Comparison of ENCODE assay signal across 8 cellular contexts in genomic region chr5:108748354-108749129, GRCh38. TPM values are rescaled to one million over a fixed set of nuclear protein-coding genes. Genes with fewer than 3 reads are reported as not detected.
DNase-seq lines count a peak whose midpoint lies in the region; ATAC-seq and TF ChIP-seq lines count a peak whose summit lies in the region.

No MANE protein-coding gene starts in this region.

- 0 to 1% (median 0%) methylated on average over 50 to 72 of the region's 72 CpGs for WGBS in ovary, 3 donors

- H3K27ac ChIP-seq in ovary: peak overlapping the region; percentile 95 to 97
- peak overlapping the region; percentile 97 to 99 for H3K27ac ChIP-seq in tibial artery

- DNase-seq in NCI-H1048 (lab: John Stamatoyannopoulos, UW) (peak; percentile 96), SKM-1 treated with dmso at 0.1 percent for 144 hours (lab: John Stamatoyannopoulos, UW; ENCODE audit: unreplicated experiment) (peak; percentile 96), Right ventricle myocardium inferior (ENCODE audit: missing footprints) (peak; percentile 99), ovary (peak; percentile 98 to 99 (median 99)), tibial artery (peak; percentile 99 to 100)
- DNase-seq in activated naive CD8-positive, alpha-beta T cell treated with anti-CD3 and anti-CD28 coated beads, Interleukin-2, amount 50 U/mL, for 16 hours (ENCODE audit: low read depth, low spot score): peak; percentile 97

- peak; percentile 97 for ATAC-seq in HG02588 (IDR thresholded peaks at IDR 0.05; ENCODE audit: unreplicated experiment)
- peak; percentile 99 for ATAC-seq in Right ventricle myocardium inferior

- H3K4me1 ChIP-seq in ovary (ENCODE audit: insufficient read depth) (no peaks in the 10 kb centered on the region), tibial artery (peaks cover 0 to 46% (median 7%) of the 10 kb centered on the region in 4 donors)

- TF ChIP-seq POLR2A in GM10847 (IDR thresholded peaks at IDR 0.05; ENCODE audit: extremely low read depth, insufficient read length): peak; percentile 98
- peak; percentile 99 for TF ChIP-seq POLR2A in ovary (IDR thresholded peaks at IDR 0.05)

- H3K36me3 ChIP-seq in ovary (no peaks in the 10 kb centered on the region), tibial artery (no peaks in the 10 kb centered on the region)

- H3K4me3 ChIP-seq in ovary: peak overlapping the region; percentile 83
- peak overlapping the region; percentile 86 for H3K4me3 ChIP-seq in tibial artery

- TF ChIP-seq CTCF in ovary (IDR thresholded peaks at IDR 0.05): peak in 2 of 3 donors; percentile 14 to 26
- TF ChIP-seq CTCF in tibial artery (IDR thresholded peaks at IDR 0.05): peak in 1 of 2 experiments; percentile 27

- H3K9me3 ChIP-seq in ovary (no peaks in the 10 kb centered on the region), tibial artery (no peaks in the 10 kb centered on the region)

- no peak for TF ChIP-seq EP300 in ovary (IDR thresholded peaks at IDR 0.05)

- no peaks in the 10 kb centered on the region for H3K27me3 ChIP-seq in ovary
- H3K27me3 ChIP-seq in tibial artery: no peaks in the 10 kb centered on the region

- intact Hi-C loops in Right ventricle myocardium inferior (cut with DNase I): loop anchor here (1.0 to 5.0 kb wide), 3 partner anchors 20 to 662 kb away; no protein-coding TSS in a partner anchor
- intact Hi-C loops in ovary (cut with DNase I): loop anchor here in 2 of 4 donors (1.0 to 5.0 kb wide), 3 partner anchors 20 to 366 kb away; partner anchors contain the start of gene FBXL17 (in 1 of the 2)
- intact Hi-C loops in tibial artery (cut with DNase I; ENCODE audit: low total_unique reads): loop anchor here (1.0 to 10.0 kb wide), 3 partner anchors 20 to 661 kb away; partner anchors contain the start of genes FBXL17 and PJA2

RNA-seq across cellular contexts. Expression of gene FER, which starts 0.8 kb away (rescaled TPM):
- total RNA-seq in Right ventricle myocardium inferior: 11.8 TPM
- total RNA-seq in ovary: 10 to 100 TPM; 13.7 to 36.0 (median 33.3) TPM
- polyA plus RNA-seq in ovary: 1 to 10 TPM; 3.0 to 8.8 TPM

Comparison
In these comparisons a context has a peak if more than half of its experiments do, and no peak if none do; other contexts are left out.
1. Peak in every context shown above with its lines: DNase-seq, ATAC-seq, H3K4me3 ChIP-seq and H3K27ac ChIP-seq.